ENCODE assay signal across 1 cellular context in genomic region chr12:49092816-49093406, GRCh38.
TF ChIP-seq lines count a peak whose summit lies in the region.

No MANE protein-coding gene starts in this region.

TF ChIP-seq in endothelial cell of umbilical vein, 7 proteins besides CTCF, POLR2A, EP300 and RAD21:
- TF ChIP-seq POLR2AphosphoS5 (IDR thresholded peaks at IDR 0.05; ENCODE audit: insufficient read depth, low read depth, low read length) (no peak), MAX (IDR thresholded peaks at IDR 0.05; ENCODE audit: insufficient read depth, insufficient read length) (no peak)
